In genomic region chr7:43577485-43577951, GRCh38 we compare ENCODE assay signal across 1 cellular context.
TF ChIP-seq lines count a peak whose summit lies in the region.

No MANE protein-coding gene starts in this region.

TF ChIP-seq in K562, 482 proteins besides CTCF, POLR2A, EP300 and RAD21 (continued from another document):
- no peak for TF ChIP-seq TSHZ1 (CRISPR knock-in tag; IDR thresholded peaks at IDR 0.05)
- no peak for TF ChIP-seq ELK3 (CRISPR knock-in tag; IDR thresholded peaks at IDR 0.05)
- no peak for TF ChIP-seq FOS (IDR thresholded peaks at IDR 0.05; ENCODE audit: extremely low read depth, insufficient read length)
- no peak for TF ChIP-seq ZBTB1 (CRISPR knock-in tag; IDR thresholded peaks at IDR 0.05; ENCODE audit: borderline replicate concordance, low read depth)
